Comparison of ENCODE assay signal across 17 cellular contexts in the genomic region with DNA sequence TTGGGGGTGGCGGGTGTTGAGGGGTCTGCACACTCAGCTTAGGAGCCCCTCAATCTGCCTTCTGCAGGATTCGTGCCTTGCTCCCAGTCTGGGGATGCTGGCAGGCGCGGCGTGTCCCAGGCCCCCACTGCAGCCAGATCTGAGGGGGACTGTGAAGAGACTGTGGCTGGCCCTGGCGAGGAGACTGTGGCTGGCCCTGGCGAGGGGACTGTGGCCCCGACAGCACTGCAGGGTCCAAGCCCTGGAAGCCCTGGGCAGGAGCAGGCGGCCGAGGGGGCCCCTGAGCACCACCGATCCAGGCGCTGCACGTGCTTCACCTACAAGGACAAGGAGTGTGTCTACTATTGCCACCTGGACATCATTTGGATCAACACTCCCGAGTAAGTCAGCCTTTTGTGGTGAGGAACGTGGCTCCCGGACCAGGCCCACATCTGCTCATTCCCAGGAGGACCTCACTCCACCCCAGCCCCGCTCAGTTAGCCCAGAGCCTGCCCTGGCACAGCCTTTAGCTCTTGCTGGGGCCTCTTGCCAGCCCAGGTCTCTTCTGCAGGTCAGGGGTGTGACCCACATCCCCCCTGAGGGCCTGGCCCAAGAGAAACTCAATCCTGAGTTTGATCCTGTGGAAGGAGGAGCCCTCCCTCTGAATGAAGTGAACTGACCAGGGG. TPM values are rescaled to one million over a fixed set of nuclear protein-coding genes. Genes with fewer than 3 reads are reported as not detected.
DNase-seq lines count a peak whose midpoint lies in the region; ATAC-seq and TF ChIP-seq lines count a peak whose summit lies in the region.
"Had no signal": no experiment of that assay in that cellular context is flagged by ENCODE, and none has a peak within 500 bp of the region (broad histone marks: within the 10 kb centered on the region; RNA-seq: fewer than 3 reads in every experiment).

No MANE protein-coding gene starts in this region.

- ATAC-seq in WTC11: no peak
- ATAC-seq in activated T-helper 17 cell treated with anti-CD3 and anti-CD28 coated beads, Interleukin-2, amount 50 U/mL, for 72 hours (replicated peaks): no peak
- ATAC-seq: HepG2 had no signal

- H3K4me3 ChIP-seq in Caco-2 (ENCODE audit: low read depth, low read length) (peak overlapping the region; percentile 46), hepatocyte (no peak overlapping the region), neuronal stem cell (ENCODE audit: low read length in 2 of 2) (no peak overlapping the region)

- peaks cover 10% of the 10 kb centered on the region for H3K4me1 ChIP-seq in Caco-2
- H3K4me1 ChIP-seq in hepatocyte (ENCODE audit: insufficient read depth): peaks cover 14% of the 10 kb centered on the region
- H3K4me1 ChIP-seq in neuronal stem cell (ENCODE audit: control insufficient read depth in 2 of 2, insufficient read depth in 1 of 2, low read depth in 1 of 2, low read length in 2 of 2): peaks cover 0 to 7% of the 10 kb centered on the region in 2 donors

- no peaks in the 10 kb centered on the region for H3K79me2 ChIP-seq in hepatocyte

- H2BK120ac ChIP-seq in neuronal stem cell (ENCODE audit: low read depth, low read length): no peak overlapping the region

- intact Hi-C loops in Caco-2 (cut with micrococcal nuclease; ENCODE audit: unreplicated experiment): no loop called here

- WGBS in hepatocyte (ENCODE audit: low lambda C conversion rate, missing lambda C conversion rate): 87% methylated on average over 15 of the region's 17 CpGs
- no CpG with 5 or more reads among the region's 17 CpGs for WGBS in neuronal stem cell (ENCODE audit: extremely low coverage in 2 of 2, insufficient read length in 2 of 2, insufficient replicate concordance in 1 of 2), 2 donors

- H3K4ac ChIP-seq in neuronal stem cell (ENCODE audit: low read length): no peak overlapping the region

- no peaks in the 10 kb centered on the region for H3K9me3 ChIP-seq in Caco-2
- H3K9me3 ChIP-seq in hepatocyte (ENCODE audit: low read depth): no peaks in the 10 kb centered on the region
- H3K9me3 ChIP-seq in neuronal stem cell (replicated peaks in 1 of 2; ENCODE audit: control insufficient read depth in 2 of 2, insufficient read depth in 1 of 2, low read depth in 1 of 2, low read length in 2 of 2): no peaks in the 10 kb centered on the region

- H3K36me3 Mint-ChIP-seq in Caco-2 (ENCODE audit: insufficient read depth, unreplicated experiment): peaks cover 25% of the 10 kb centered on the region
- H3K36me3 Mint-ChIP-seq in WTC11: no peaks in the 10 kb centered on the region
- H3K36me3 Mint-ChIP-seq in activated CD4-positive, alpha-beta memory T cell treated with anti-CD3 and anti-CD28 coated beads, Interleukin-2, amount 10 ng/mL, durations not matched to agents 7 days and 5 days (ENCODE audit: low read depth): no peaks in the 10 kb centered on the region
- no peaks in the 10 kb centered on the region for H3K36me3 Mint-ChIP-seq in activated T-helper 17 cell treated with anti-CD3 and anti-CD28 coated beads, Interleukin-2, amount 50 U/mL, for 72 hours (ENCODE audit: low read depth)
- no peaks in the 10 kb centered on the region for H3K36me3 Mint-ChIP-seq in activated CD4-positive, alpha-beta T cell treated with anti-CD3 and anti-CD28 coated beads, Interleukin-2, amount 10 ng/mL, durations not matched to agents 7 days and 5 days (ENCODE audit: low read depth)
- H3K36me3 Mint-ChIP-seq: CD4-positive, CD25-positive, alpha-beta regulatory T cell had no signal

- H4K8ac ChIP-seq in neuronal stem cell (ENCODE audit: low read depth, low read length): no peak overlapping the region

- H3K14ac ChIP-seq in neuronal stem cell (ENCODE audit: low read length): no peak overlapping the region

- H4K20me1 ChIP-seq in hepatocyte (ENCODE audit: insufficient read depth, poor library complexity, severe bottlenecking): no peaks in the 10 kb centered on the region

- no peak for DNase-seq in Caco-2
- no peak for DNase-seq in WTC11 (ENCODE audit: low spot score)
- no peak for DNase-seq in hepatocyte (ENCODE audit: low spot score)
- DNase-seq in neuronal stem cell (ENCODE audit: low spot score): no peak
- no peak for DNase-seq in activated CD4-positive, alpha-beta memory T cell treated with anti-CD3 and anti-CD28 coated beads, Interleukin-2, amount 10 ng/mL, durations not matched to agents 7 days and 5 days
- no peak for DNase-seq in activated T-cell treated with anti-CD3 and anti-CD28 coated beads for 4 hours
- DNase-seq in activated CD4-positive, alpha-beta T cell treated with anti-CD3 and anti-CD28 coated beads, Interleukin-2, amount 10 ng/mL, durations not matched to agents 7 days and 5 days: no peak
- DNase-seq: CD4-positive, CD25-positive, alpha-beta regulatory T cell; GF-D8; KBM-7; NCI-H1105; NCI-H2081; NCI-H446 treated with DMSO at 0.1 percent for 48 hours had no signal

- H3K79me1 ChIP-seq in neuronal stem cell (ENCODE audit: low read depth, low read length): no peaks in the 10 kb centered on the region

- H3K9me2 ChIP-seq in hepatocyte (replicated peaks; ENCODE audit: insufficient read depth): no peaks in the 10 kb centered on the region

- CTCF ChIA-PET in Caco-2 (lab: Charles Lee): no interaction called here
- CTCF ChIA-PET in WTC11 (lab: Charles Lee): no interaction called here
- CTCF ChIA-PET in activated CD4-positive, alpha-beta memory T cell treated with anti-CD3 and anti-CD28 coated beads, Interleukin-2, amount 10 ng/mL, durations not matched to agents 7 days and 5 days (lab: Charles Lee): no interaction called here
- CTCF ChIA-PET in activated CD4-positive, alpha-beta T cell treated with anti-CD3 and anti-CD28 coated beads, Interleukin-2, amount 10 ng/mL, durations not matched to agents 7 days and 5 days (lab: Charles Lee): no interaction called here

- H4K91ac ChIP-seq in neuronal stem cell (ENCODE audit: low read depth, low read length, poor library complexity): no peak overlapping the region

- no peak overlapping the region for H2BK12ac ChIP-seq in neuronal stem cell (ENCODE audit: low read length)

- BruUV-seq in Caco-2 (replicated peaks; lab: Mats Ljungman, UMichigan): no TSS peak

- H3K27me3 Mint-ChIP-seq in Caco-2 (ENCODE audit: insufficient read depth, unreplicated experiment): peaks cover 19% of the 10 kb centered on the region
- H3K27me3 Mint-ChIP-seq in WTC11 (ENCODE audit: low read depth): peaks cover 72% of the 10 kb centered on the region
- H3K27me3 Mint-ChIP-seq in activated CD4-positive, alpha-beta memory T cell treated with anti-CD3 and anti-CD28 coated beads, Interleukin-2, amount 10 ng/mL, durations not matched to agents 7 days and 5 days: peaks cover 64% of the 10 kb centered on the region
- peaks cover 37% of the 10 kb centered on the region for H3K27me3 Mint-ChIP-seq in activated T-helper 17 cell treated with anti-CD3 and anti-CD28 coated beads, Interleukin-2, amount 50 U/mL, for 72 hours
- peaks cover 74% of the 10 kb centered on the region for H3K27me3 Mint-ChIP-seq in activated CD4-positive, alpha-beta T cell treated with anti-CD3 and anti-CD28 coated beads, Interleukin-2, amount 10 ng/mL, durations not matched to agents 7 days and 5 days

- H3K4me3 Mint-ChIP-seq in Caco-2 (ENCODE audit: unreplicated experiment): peak overlapping the region; percentile 74
- H3K4me3 Mint-ChIP-seq in WTC11: peak overlapping the region; percentile 67
- H3K4me3 Mint-ChIP-seq in activated CD4-positive, alpha-beta memory T cell treated with anti-CD3 and anti-CD28 coated beads, Interleukin-2, amount 10 ng/mL, durations not matched to agents 7 days and 5 days: no peak overlapping the region
- no peak overlapping the region for H3K4me3 Mint-ChIP-seq in activated T-helper 17 cell treated with anti-CD3 and anti-CD28 coated beads, Interleukin-2, amount 50 U/mL, for 72 hours
- H3K4me3 Mint-ChIP-seq in activated CD4-positive, alpha-beta T cell treated with anti-CD3 and anti-CD28 coated beads, Interleukin-2, amount 10 ng/mL, durations not matched to agents 7 days and 5 days: no peak overlapping the region
- H3K4me3 Mint-ChIP-seq: B cell; CD4-positive, CD25-positive, alpha-beta regulatory T cell had no signal

- H3K27ac ChIP-seq in hepatocyte (no peak overlapping the region), neuronal stem cell (replicated peaks; ENCODE audit: low read length) (no peak overlapping the region)

- H3K36me3 ChIP-seq in Caco-2 (ENCODE audit: control insufficient read depth, insufficient read depth, low read length) (no peaks in the 10 kb centered on the region; the same call in 1 of the 2 replicates), hepatocyte (replicated peaks; ENCODE audit: insufficient read depth, low read depth) (no peaks in the 10 kb centered on the region), neuronal stem cell (replicated peaks in 1 of 2; ENCODE audit: control insufficient read depth in 2 of 2, insufficient read depth in 2 of 2, low read length in 2 of 2) (no peaks in the 10 kb centered on the region)

- H3K27me3 ChIP-seq in Caco-2 (replicated peaks; ENCODE audit: control insufficient read depth, insufficient read depth, low read length) (no peaks in the 10 kb centered on the region), hepatocyte (peaks cover 57% of the 10 kb centered on the region), neuronal stem cell (ENCODE audit: control insufficient read depth in 3 of 3, insufficient read depth in 3 of 3, low read depth in 1 of 3, low read length in 3 of 3) (peaks cover 3 to 65% (median 27%) of the 10 kb centered on the region in 3 experiments)

- no peak overlapping the region for H3K9ac ChIP-seq in neuronal stem cell (ENCODE audit: low read depth, low read length, poor library complexity)

- H3K4me2 ChIP-seq in hepatocyte (peak overlapping the region; percentile 92), neuronal stem cell (ENCODE audit: insufficient read depth, low read length, poor library complexity, severe bottlenecking) (no peak overlapping the region)

- H2BK15ac ChIP-seq in neuronal stem cell (ENCODE audit: low read length): no peak overlapping the region

- H3K9me3 Mint-ChIP-seq in Caco-2 (ENCODE audit: unreplicated experiment) (no peaks in the 10 kb centered on the region), WTC11 (no peaks in the 10 kb centered on the region)
- no peaks in the 10 kb centered on the region for H3K9me3 Mint-ChIP-seq in activated CD4-positive, alpha-beta memory T cell treated with anti-CD3 and anti-CD28 coated beads, Interleukin-2, amount 10 ng/mL, durations not matched to agents 7 days and 5 days
- H3K9me3 Mint-ChIP-seq in activated T-helper 17 cell treated with anti-CD3 and anti-CD28 coated beads, Interleukin-2, amount 50 U/mL, for 72 hours: no peaks in the 10 kb centered on the region
- H3K9me3 Mint-ChIP-seq in activated CD4-positive, alpha-beta T cell treated with anti-CD3 and anti-CD28 coated beads, Interleukin-2, amount 10 ng/mL, durations not matched to agents 7 days and 5 days: no peaks in the 10 kb centered on the region

- H3K27ac Mint-ChIP-seq in Caco-2 (ENCODE audit: unreplicated experiment): no peak overlapping the region
- H3K27ac Mint-ChIP-seq in WTC11: no peak overlapping the region
- no peak overlapping the region for H3K27ac Mint-ChIP-seq in activated CD4-positive, alpha-beta memory T cell treated with anti-CD3 and anti-CD28 coated beads, Interleukin-2, amount 10 ng/mL, durations not matched to agents 7 days and 5 days
- no peak overlapping the region for H3K27ac Mint-ChIP-seq in activated T-helper 17 cell treated with anti-CD3 and anti-CD28 coated beads, Interleukin-2, amount 50 U/mL, for 72 hours
- no peak overlapping the region for H3K27ac Mint-ChIP-seq in activated CD4-positive, alpha-beta T cell treated with anti-CD3 and anti-CD28 coated beads, Interleukin-2, amount 10 ng/mL, durations not matched to agents 7 days and 5 days
- H3K27ac Mint-ChIP-seq: B cell; CD4-positive, CD25-positive, alpha-beta regulatory T cell had no signal

- peak overlapping the region; percentile 58 for H2AK5ac ChIP-seq in neuronal stem cell (ENCODE audit: low read depth, low read length)

- H3K4me1 Mint-ChIP-seq in Caco-2 (ENCODE audit: low read depth, unreplicated experiment) (no peaks in the 10 kb centered on the region), WTC11 (0 out of 2 replicates have a peak, but pooled peaks cover 2% of the 10 kb centered on the region)
- peaks cover 10% of the 10 kb centered on the region for H3K4me1 Mint-ChIP-seq in activated CD4-positive, alpha-beta memory T cell treated with anti-CD3 and anti-CD28 coated beads, Interleukin-2, amount 10 ng/mL, durations not matched to agents 7 days and 5 days
- H3K4me1 Mint-ChIP-seq in activated T-helper 17 cell treated with anti-CD3 and anti-CD28 coated beads, Interleukin-2, amount 50 U/mL, for 72 hours: no peaks in the 10 kb centered on the region
- peaks cover 12% of the 10 kb centered on the region for H3K4me1 Mint-ChIP-seq in activated CD4-positive, alpha-beta T cell treated with anti-CD3 and anti-CD28 coated beads, Interleukin-2, amount 10 ng/mL, durations not matched to agents 7 days and 5 days
- H3K4me1 Mint-ChIP-seq: B cell had no signal

- no peak overlapping the region for H2BK5ac ChIP-seq in neuronal stem cell (ENCODE audit: low read length)

- TF ChIP-seq CTCF in Caco-2 (IDR thresholded peaks at IDR 0.05; ENCODE audit: insufficient read depth in 1 of 2, low read depth in 1 of 2, low read length in 1 of 2, severe bottlenecking in 1 of 2, unreplicated experiment in 1 of 2) (no peak), WTC11 (IDR thresholded peaks at IDR 0.05) (no peak), hepatocyte (IDR thresholded peaks at IDR 0.05; ENCODE audit: poor library complexity) (no peak)

- H3K23ac ChIP-seq in neuronal stem cell (ENCODE audit: low read depth, low read length, poor library complexity): no peak overlapping the region

- H2AFZ ChIP-seq in hepatocyte (no peak overlapping the region), neuronal stem cell (ENCODE audit: low read length) (no peak overlapping the region)

- peak overlapping the region; percentile 57 for H3K18ac ChIP-seq in neuronal stem cell (ENCODE audit: low read length)

- POLR2A ChIA-PET in Caco-2 (lab: Charles Lee): no interaction called here
- POLR2A ChIA-PET in WTC11 (lab: Charles Lee): no interaction called here
- POLR2A ChIA-PET in activated CD4-positive, alpha-beta memory T cell treated with anti-CD3 and anti-CD28 coated beads, Interleukin-2, amount 10 ng/mL, durations not matched to agents 7 days and 5 days (lab: Charles Lee): no interaction called here
- POLR2A ChIA-PET in activated CD4-positive, alpha-beta T cell treated with anti-CD3 and anti-CD28 coated beads, Interleukin-2, amount 10 ng/mL, durations not matched to agents 7 days and 5 days (lab: Charles Lee): no interaction called here

RNA-seq across cellular contexts. Expression of a gene that starts 1.1 kb away (rescaled TPM):
- total RNA-seq in Caco-2 (2022) (26.8 and 41.8 TPM in 2 replicates), WTC11 (2021) (0.09 to 0.25 TPM (median 0.13 TPM) in 3 replicates), hepatocyte (1.4 and 4.0 TPM in 2 replicates)
- 5.8 and 5.9 TPM in 2 replicates for polyA plus RNA-seq in hepatocyte
- polyA plus RNA-seq in neuronal stem cell (2013, experiment 1 of 2): 0.61 TPM
- 0.62 TPM for polyA plus RNA-seq in neuronal stem cell (2013, experiment 2 of 2)
- total RNA-seq in activated CD4-positive, alpha-beta memory T cell treated with anti-CD3 and anti-CD28 coated beads, Interleukin-2, amount 10 ng/mL, durations not matched to agents 7 days and 5 days: under 1 TPM; 0.25 to 0.35 TPM
- total RNA-seq in activated T-helper 17 cell treated with anti-CD3 and anti-CD28 coated beads, Interleukin-2, amount 50 U/mL, for 72 hours: under 1 TPM in 1 of 2 donors, not detected in 1; 0.45 TPM
- total RNA-seq in activated CD4-positive, alpha-beta T cell treated with anti-CD3 and anti-CD28 coated beads, Interleukin-2, amount 10 ng/mL, durations not matched to agents 7 days and 5 days: under 1 TPM; 0.10 to 0.22 TPM
- total RNA-seq: A172, B cell, HepG2 had no signal
- polyA plus RNA-seq: CD4-positive, CD25-positive, alpha-beta regulatory T cell; HepG2 had no signal

Comparison
In these comparisons a context has a peak if more than half of its experiments do, and no peak if none do; other contexts are left out.
1. H3K4me3 Mint-ChIP-seq: peak in Caco-2 (single experiment) and WTC11 (single experiment); none in activated CD4-positive, alpha-beta memory T cell treated with anti-CD3 and anti-CD28 coated beads, Interleukin-2, amount 10 ng/mL, durations not matched to agents 7 days and 5 days (single experiment), activated T-helper 17 cell treated with anti-CD3 and anti-CD28 coated beads, Interleukin-2, amount 50 U/mL, for 72 hours (single experiment) and activated CD4-positive, alpha-beta T cell treated with anti-CD3 and anti-CD28 coated beads, Interleukin-2, amount 10 ng/mL, durations not matched to agents 7 days and 5 days (single experiment).